ENCODE assay signal across 36 cellular contexts in the genomic region with DNA sequence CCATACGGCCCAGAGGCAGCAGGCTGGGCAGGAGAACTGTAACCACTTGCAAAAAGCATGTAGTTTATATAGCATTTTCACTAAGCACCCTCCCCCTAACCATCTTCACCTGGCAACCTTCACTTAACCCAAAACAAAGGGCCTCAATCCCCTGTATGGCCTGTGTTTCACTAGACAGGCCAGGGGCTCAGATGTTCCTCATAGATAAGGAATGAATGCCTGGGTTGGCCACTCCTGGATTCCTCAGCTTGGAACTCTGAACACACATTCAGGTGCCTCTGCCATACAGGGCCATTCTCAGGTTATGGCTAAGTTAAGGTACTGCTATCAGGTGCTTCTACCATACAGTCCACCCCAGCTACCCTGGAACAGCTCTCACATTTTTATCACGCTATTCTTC.
"Had no signal": no experiment of that assay in that cellular context is flagged by ENCODE, and none has a peak within 500 bp of the region (broad histone marks: within the 10 kb centered on the region; RNA-seq: fewer than 3 reads in every experiment).

No MANE protein-coding gene starts in this region.

- H3K27ac ChIP-seq: Peyer's patch, RWPE1, VCaP had no signal

- H3K9me3 Mint-ChIP-seq: activated B cell treated with CpG ODN at 0.5 μM for 24 hours; activated CD4-positive, alpha-beta memory T cell treated with anti-CD3 and anti-CD28 coated beads for 36 hours; activated naive CD4-positive, alpha-beta T cell treated with anti-CD3 and anti-CD28 coated beads for 36 hours; activated T-cell treated with anti-CD3 and anti-CD28 coated beads, Interleukin-2, amount 50 U/mL, for 4 hours; activated T-helper 1 cell treated with anti-CD3 and anti-CD28 coated beads, Interleukin-12 subunit alpha, Interleukin-12 subunit beta, Interleukin-2, Interleukin-4 antibody, amounts not matched to agents 30 ng/mL and 10 ng/mL and 1 ng/mL, durations not matched to agents 14 hours and 24 hours and 36 hours; brain; IgD-negative memory B cell had no signal

- H3K27ac Mint-ChIP-seq: activated B cell treated with CpG ODN at 0.5 μM for 24 hours; activated CD4-positive, alpha-beta memory T cell treated with anti-CD3 and anti-CD28 coated beads for 36 hours; activated naive CD4-positive, alpha-beta T cell treated with anti-CD3 and anti-CD28 coated beads for 36 hours; activated T-helper 1 cell treated with anti-CD3 and anti-CD28 coated beads, Interleukin-12 subunit alpha, Interleukin-12 subunit beta, Interleukin-2, Interleukin-4 antibody, amounts not matched to agents 30 ng/mL and 10 ng/mL and 1 ng/mL, durations not matched to agents 14 hours and 24 hours and 36 hours; IgD-negative memory B cell had no signal

- H3K4me3 ChIP-seq: Peyer's patch had no signal

- H3K27me3 Mint-ChIP-seq: activated B cell treated with CpG ODN at 0.5 μM for 24 hours; activated CD4-positive, alpha-beta memory T cell treated with anti-CD3 and anti-CD28 coated beads for 36 hours; IgD-negative memory B cell had no signal

- H3K4me1 ChIP-seq: Peyer's patch had no signal

- DNase-seq: activated B cell treated with CpG ODN at 0.5 μM for 24 hours; activated CD4-positive, alpha-beta memory T cell treated with anti-CD3 and anti-CD28 coated beads for 36 hours; activated CD4-positive, alpha-beta T cell treated with anti-CD3 and anti-CD28 coated beads for 4 hours; activated CD4-positive, alpha-beta T cell treated with anti-CD3 and anti-CD28 coated beads, Interleukin-2, amount 50 U/mL, for 1 hour; activated CD4-positive, CD25-positive, alpha-beta regulatory T cell treated with anti-CD3 and anti-CD28 coated beads, Interleukin-2, amount 50 U/mL, for 72 hours; activated CD8-positive, alpha-beta memory T cell treated with anti-CD3 and anti-CD28 coated beads, Interleukin-2, amount 50 U/mL, for 4 hours; activated gamma-delta T cell treated with Interleukin-2 at 50 U/mL for 16 hours; activated naive CD4-positive, alpha-beta T cell treated with anti-CD3 and anti-CD28 coated beads for 36 hours; activated T-cell treated with anti-CD3 and anti-CD28 coated beads for 4 hours; activated T-cell treated with anti-CD3 and anti-CD28 coated beads, Interleukin-2, amount 50 U/mL, for 4 hours; anterior cingulate cortex; Kasumi-1; KG1; MM.1S; MV-4-11; NCI-H1092; NCI-H1436 treated with DMSO at 0.1 percent for 48 hours; NCI-H1694 treated with DMSO at 0.1 percent for 48 hours; NCI-H2029; NCI-H345; NK-92 treated with Interleukin-12 subunit alpha and Interleukin-12 subunit beta, amount 100 ng/mL, for 24 hours; PC-3; Peyer's patch; SIG-M5; SW 1271; T-helper 1 cell; T-helper 2 cell; T-helper 9 cell had no signal

- H3K36me3 Mint-ChIP-seq: activated CD4-positive, alpha-beta memory T cell treated with anti-CD3 and anti-CD28 coated beads for 36 hours; activated naive CD4-positive, alpha-beta T cell treated with anti-CD3 and anti-CD28 coated beads, Interleukin-2, amount 50 U/mL, for 72 hours; brain; IgD-negative memory B cell had no signal

- H3K4me3 Mint-ChIP-seq: activated B cell treated with CpG ODN at 0.5 μM for 24 hours; activated CD4-positive, alpha-beta memory T cell treated with anti-CD3 and anti-CD28 coated beads for 36 hours; activated naive CD4-positive, alpha-beta T cell treated with anti-CD3 and anti-CD28 coated beads for 36 hours; activated T-cell treated with anti-CD3 and anti-CD28 coated beads, Interleukin-2, amount 50 U/mL, for 4 hours; activated T-helper 1 cell treated with anti-CD3 and anti-CD28 coated beads, Interleukin-12 subunit alpha, Interleukin-12 subunit beta, Interleukin-2, Interleukin-4 antibody, amounts not matched to agents 30 ng/mL and 10 ng/mL and 1 ng/mL, durations not matched to agents 14 hours and 24 hours and 36 hours; brain; IgD-negative memory B cell had no signal

- ATAC-seq: activated naive CD4-positive, alpha-beta T cell treated with anti-CD3 and anti-CD28 coated beads, Interleukin-2, amount 50 U/mL, for 72 hours; activated T-cell treated with anti-CD3 and anti-CD28 coated beads, Interleukin-2, amount 50 U/mL, for 4 hours; PC-3; Right ventricle myocardium inferior; SK-N-SH treated with all-trans-retinoic acid at 6 μM for 48 hours had no signal

- H3K9me3 ChIP-seq: Peyer's patch had no signal

- H3K36me3 ChIP-seq: Peyer's patch had no signal

- H3K27me3 ChIP-seq: Peyer's patch had no signal

- H3K4me1 Mint-ChIP-seq: activated B cell treated with CpG ODN at 0.5 μM for 24 hours, IgD-negative memory B cell had no signal
